ENCODE assay signal across 8 cellular contexts in the genomic region with DNA sequence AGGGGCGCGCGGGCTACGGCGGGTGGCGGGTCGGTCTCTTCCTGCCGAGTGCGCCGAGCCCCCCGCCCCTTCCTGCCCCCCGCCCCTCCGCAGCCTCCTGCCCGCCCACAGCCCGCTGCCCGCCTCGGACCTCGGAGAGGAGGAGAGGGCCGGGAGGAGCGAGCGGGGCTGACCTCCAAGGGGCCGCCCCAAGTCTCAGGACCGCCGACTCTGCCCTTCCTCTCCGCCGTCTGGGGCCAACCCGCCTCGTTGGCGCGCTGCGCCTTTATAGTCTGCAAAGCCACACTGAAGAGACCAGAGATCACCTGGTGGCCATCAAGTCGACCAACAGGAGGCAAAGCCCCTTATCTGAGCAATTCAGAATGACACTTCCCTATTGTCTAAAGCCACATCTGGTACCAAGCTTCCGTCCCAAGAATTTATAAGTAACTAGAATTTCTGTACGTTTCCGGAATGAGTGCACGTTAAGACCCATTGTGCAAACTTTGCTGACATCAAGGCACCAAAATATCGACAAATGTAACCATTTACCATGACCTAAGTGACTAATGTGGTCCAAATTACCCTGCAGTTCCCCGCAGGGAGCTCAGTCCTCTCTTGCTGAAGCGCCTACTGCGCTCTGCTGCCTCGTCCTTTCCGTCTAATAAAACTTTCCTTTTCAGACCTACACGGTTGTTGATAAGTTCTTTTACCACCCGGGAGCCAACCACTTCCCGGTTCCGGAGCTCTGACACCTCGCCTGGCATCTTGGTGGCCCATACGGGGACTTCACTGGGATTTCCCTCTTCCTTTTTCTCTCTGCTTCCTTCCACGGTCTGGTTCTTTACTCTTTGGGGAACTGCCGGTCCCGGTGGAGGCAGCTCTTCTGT. TPM values are rescaled to one million over a fixed set of nuclear protein-coding genes. Genes with fewer than 3 reads are reported as not detected.
DNase-seq lines count a peak whose midpoint lies in the region; ATAC-seq and TF ChIP-seq lines count a peak whose summit lies in the region.

A gene (minus strand): TSS at position 38 of the 869 bp plus-strand sequence. CDS start 55 bp downstream, outside the sequence.

- H3K79me2 ChIP-seq in MM.1S (ENCODE audit: low read length), result no peaks in the 10 kb centered on the region

- peak within 1 kb of the TSS; percentile 9 to 37 for H3K27ac Mint-ChIP-seq in activated naive CD4-positive, alpha-beta T cell treated with anti-CD3 and anti-CD28 coated beads, Interleukin-2, amount 50 U/mL, for 72 hours

- H3K4me3 ChIP-seq in MM.1S (ENCODE audit: low read length), result peak within 1 kb of the TSS; percentile 10; the same call in 1 of the 2 replicates
- peak within 1 kb of the TSS; percentile 51 for H3K4me3 ChIP-seq in kidney epithelial cell (ENCODE audit: low read depth, low read length)

- peak; percentile 52 for ATAC-seq in GM19035 (IDR thresholded peaks at IDR 0.05; ENCODE audit: unreplicated experiment)
- ATAC-seq in activated naive CD4-positive, alpha-beta T cell treated with anti-CD3 and anti-CD28 coated beads, Interleukin-2, amount 50 U/mL, for 72 hours, result peak; percentile 53 to 76

- H3K27me3 ChIP-seq in MM.1S (replicated peaks; ENCODE audit: insufficient read depth, low read length) (peaks cover 94% of the 10 kb centered on the region), kidney epithelial cell (ENCODE audit: control insufficient read depth, insufficient read depth, low read length) (peaks cover 68% of the 10 kb centered on the region)

- no peaks in the 10 kb centered on the region for H3F3A ChIP-seq in MM.1S (ENCODE audit: insufficient read depth, low read length)

- no peaks in the 10 kb centered on the region for H3K9me3 ChIP-seq in MM.1S (replicated peaks; ENCODE audit: insufficient read depth, low read length)

- H3K27ac ChIP-seq in MM.1S (ENCODE audit: low read length) (no peak within 1 kb of the TSS), temporal lobe (ENCODE audit: low read depth, low read length) (no peak within 1 kb of the TSS)

- H3K9ac ChIP-seq in MM.1S (ENCODE audit: low read length), result no peak within 1 kb of the TSS

- H3K36me3 ChIP-seq in MM.1S (replicated peaks; ENCODE audit: insufficient read depth, low read length) (no peaks in the 10 kb centered on the region), kidney epithelial cell (ENCODE audit: control insufficient read depth, insufficient read depth, low read length) (no peaks in the 10 kb centered on the region)

- H3K4me2 ChIP-seq in MM.1S (ENCODE audit: low read depth, low read length), result peak within 1 kb of the TSS; percentile 29; the same call in 1 of the 2 replicates

- H3K9me2 ChIP-seq in MM.1S (replicated peaks; ENCODE audit: insufficient read depth, low read length), result no peaks in the 10 kb centered on the region

- no peaks in the 10 kb centered on the region for H3K9me3 Mint-ChIP-seq in activated naive CD4-positive, alpha-beta T cell treated with anti-CD3 and anti-CD28 coated beads, Interleukin-2, amount 50 U/mL, for 72 hours

- TF ChIP-seq CTCF in MM.1S (IDR thresholded peaks at IDR 0.05; ENCODE audit: low read length) (no peak), kidney epithelial cell (IDR thresholded peaks at IDR 0.05; ENCODE audit: insufficient read depth, low read length, poor library complexity, severe bottlenecking) (peak; percentile 4)

- DNase-seq in AML-193 (lab: John Stamatoyannopoulos, UW) (peak; percentile 75), MM.1S (no peak), kidney epithelial cell (ENCODE audit: low read depth) (no peak), EL (no peak)
- no peak for DNase-seq in activated naive CD4-positive, alpha-beta T cell treated with anti-CD3 and anti-CD28 coated beads, Interleukin-2, amount 50 U/mL, for 72 hours (ENCODE audit: low spot score in 2 of 2)
- DNase-seq in stimulated activated CD4-positive, alpha-beta T cell treated with anti-CD3 and anti-CD28 coated beads, Interleukin-4, amount 100 ng/mL, for 1 hour, result no peak

- 0 out of 2 replicates have a peak within 1 kb of the TSS, but pooled peaks have one; percentile 19 for H2AFZ ChIP-seq in MM.1S (ENCODE audit: low read length)

- H3K36me3 Mint-ChIP-seq in activated naive CD4-positive, alpha-beta T cell treated with anti-CD3 and anti-CD28 coated beads, Interleukin-2, amount 50 U/mL, for 72 hours, result peaks cover 15 to 23% of the 10 kb centered on the region in 2 donors

- H3K4me1 ChIP-seq in MM.1S (ENCODE audit: low read length), result no peaks in the 10 kb centered on the region

- no peaks in the 10 kb centered on the region for H4K20me1 ChIP-seq in MM.1S (ENCODE audit: insufficient read depth, low read length)

RNA-seq across cellular contexts. Expression of the gene that starts here (rescaled TPM):
- total RNA-seq in activated naive CD4-positive, alpha-beta T cell treated with anti-CD3 and anti-CD28 coated beads, Interleukin-2, amount 50 U/mL, for 72 hours, result 1 to 10 TPM; 1.1 to 3.5 TPM
- total RNA-seq in kidney epithelial cell (68.7 and 97.4 TPM in 2 replicates), temporal lobe (10.1 TPM)

Comparison
In these comparisons a context has a peak if more than half of its experiments do, and no peak if none do; other contexts are left out.
1. DNase-seq: peak in AML-193 (2 of 2); none in MM.1S (single experiment), activated naive CD4-positive, alpha-beta T cell treated with anti-CD3 and anti-CD28 coated beads, Interleukin-2, amount 50 U/mL, for 72 hours (0 of 2), kidney epithelial cell (single experiment), stimulated activated CD4-positive, alpha-beta T cell treated with anti-CD3 and anti-CD28 coated beads, Interleukin-4, amount 100 ng/mL, for 1 hour (single experiment) and EL (single experiment).